1 cellular context compared by ENCODE assay signal in genomic region chr16:16864536-16864935, GRCh38.
TF ChIP-seq lines count a peak whose summit lies in the region.

No MANE protein-coding gene starts in this region.

TF ChIP-seq in H1, 55 proteins besides CTCF, POLR2A, EP300 and RAD21 (continued from another document):
- TF ChIP-seq USF2 (IDR thresholded peaks at IDR 0.05; ENCODE audit: low read length) (no peak), TCF12 (IDR thresholded peaks at IDR 0.05; ENCODE audit: low read depth, low read length) (no peak), EZH2 (IDR thresholded peaks at IDR 0.05; ENCODE audit: low read depth, low read length, severe bottlenecking) (no peak), TEAD4 (IDR thresholded peaks at IDR 0.05; ENCODE audit: low read depth, low read length) (no peak), YY1 (IDR thresholded peaks at IDR 0.05; ENCODE audit: low read depth, low read length) (no peak), ATF2 (IDR thresholded peaks at IDR 0.05; ENCODE audit: low read length) (no peak), SRF (IDR thresholded peaks at IDR 0.05; ENCODE audit: low read depth, low read length) (no peak), FOSL1 (IDR thresholded peaks at IDR 0.05; ENCODE audit: insufficient read depth, low read depth, low read length) (no peak), SIN3A (conservative IDR thresholded peaks at IDR 0.05 in 1 of 2, IDR thresholded peaks at IDR 0.05 in 1 of 2; ENCODE audit: low read depth in 1 of 2, low read length in 2 of 2) (no peak), E2F6 (IDR thresholded peaks at IDR 0.05) (no peak), KDM1A (IDR thresholded peaks at IDR 0.05; ENCODE audit: borderline replicate concordance, low read length) (no peak), RXRA (IDR thresholded peaks at IDR 0.05; ENCODE audit: insufficient read depth, low read depth, low read length) (no peak), MAFK (IDR thresholded peaks at IDR 0.05; ENCODE audit: low read depth, low read length) (no peak), TBP (IDR thresholded peaks at IDR 0.05; ENCODE audit: low read depth, low read length) (no peak), TAF1 (IDR thresholded peaks at IDR 0.05; ENCODE audit: low read depth, low read length) (no peak), KDM4A (IDR thresholded peaks at IDR 0.05; ENCODE audit: low read depth, low read length, severe bottlenecking) (no peak), CREB1 (IDR thresholded peaks at IDR 0.05) (no peak)
